Comparison of ENCODE assay signal across 12 cellular contexts in the genomic region with DNA sequence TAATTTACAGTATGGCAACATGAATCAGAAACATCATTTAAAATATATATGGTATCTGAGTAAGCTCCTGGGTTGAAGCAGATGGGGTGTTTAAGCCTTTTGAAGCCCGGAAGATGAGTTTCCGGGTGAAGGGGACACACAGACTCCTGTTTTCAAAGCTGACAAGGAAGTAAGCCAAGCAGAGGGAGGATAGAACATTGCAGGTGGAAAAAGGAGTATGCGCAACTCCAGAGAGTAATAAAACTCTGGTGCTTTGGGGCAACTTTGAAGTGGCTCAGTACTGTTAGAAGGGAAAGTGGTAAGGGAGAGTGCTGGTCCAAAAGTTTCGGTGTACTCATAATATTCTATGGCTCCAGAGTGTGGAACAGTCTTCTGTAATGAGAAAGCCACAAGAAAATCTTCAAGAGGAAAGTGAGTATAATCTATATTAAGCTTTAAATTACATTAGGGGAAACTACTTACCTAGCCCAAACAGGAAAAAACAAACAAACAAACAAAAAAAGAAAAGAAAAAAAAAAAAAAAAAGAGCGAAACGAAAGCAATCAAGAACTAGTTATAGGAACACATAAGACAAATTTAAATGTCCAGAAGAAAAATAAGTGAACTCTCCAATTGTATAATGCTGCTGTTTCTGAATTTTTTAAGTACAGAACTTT. TPM values are rescaled to one million over a fixed set of nuclear protein-coding genes. Genes with fewer than 3 reads are reported as not detected.
DNase-seq lines count a peak whose midpoint lies in the region; ATAC-seq, FAIRE-seq and TF ChIP-seq lines count a peak whose summit lies in the region.
"Had no signal": no experiment of that assay in that cellular context is flagged by ENCODE, and none has a peak within 500 bp of the region (broad histone marks: within the 10 kb centered on the region; RNA-seq: fewer than 3 reads in every experiment).

No MANE protein-coding gene starts in this region.

- intact Hi-C loops in heart right ventricle (cut with DNase I) (loop anchor here in 3 of 10 donors (10.0 kb wide), 6 partner anchors 61 to 371 kb away; partner anchors contain the start of gene FAM174A (in 1 of the 3)), cardiac septum (cut with DNase I) (no loop called here), K562 (cut with micrococcal nuclease) (loop anchor here (10.0 kb wide), 1 partner anchor 291 kb away; no protein-coding TSS in a partner anchor)

- H3K9me2 ChIP-seq in OCI-LY1 (ENCODE audit: low read depth, low read length), result no peaks in the 10 kb centered on the region

- POLR2A ChIA-PET in K562 (lab: Yijun Ruan, JAX), result interaction anchor here (0.7 kb wide), 1 partner anchor 11 kb away, joined by 3 read pairs; no protein-coding TSS in a partner anchor

- no peak for TF ChIP-seq RAD21 in K562 (CRISPR knock-in tag; conservative IDR thresholded peaks at IDR 0.05 in 1 of 2, IDR thresholded peaks at IDR 0.05 in 1 of 2)

- 68 to 76% methylated on average over 6 of the region's 6 CpGs for WGBS in heart right ventricle, 2 donors
- WGBS in K562 (ENCODE audit: insufficient coverage, low coverage, missing lambda C conversion rate), result 5% methylated on average over 4 of the region's 6 CpGs

- in situ Hi-C loops in K562 (cut with MboI), result no loop called here

- TF ChIP-seq POLR2A in K562 (conservative IDR thresholded peaks at IDR 0.05), result no peak

- BruUV-seq in K562 (replicated peaks; lab: Mats Ljungman, UMichigan), result no TSS peak

- H3K27me3 ChIP-seq in heart right ventricle, result peaks cover 0 to 13% (median 0%) of the 10 kb centered on the region in 7 donors
- H3K27me3 ChIP-seq in OCI-LY1 (ENCODE audit: insufficient read depth, low read length), result no peaks in the 10 kb centered on the region
- H3K27me3 ChIP-seq in K562 (ENCODE audit: control insufficient read depth in 2 of 2, insufficient read depth in 2 of 2, low read length in 2 of 2), result no peaks in the 10 kb centered on the region
- H3K27me3 ChIP-seq in subcutaneous abdominal adipose tissue (ENCODE audit: control insufficient read depth in 5 of 5, insufficient read depth in 4 of 5, low read length in 5 of 5), result peaks cover 0 to 19% (median 15%) of the 10 kb centered on the region in 5 donors

- no peaks in the 10 kb centered on the region for H3K9me3 ChIP-seq in heart right ventricle
- H3K9me3 ChIP-seq in OCI-LY1 (ENCODE audit: low read length), result no peaks in the 10 kb centered on the region
- no peaks in the 10 kb centered on the region; the same call in 1 of the 2 replicates for H3K9me3 ChIP-seq in K562 (replicated peaks; ENCODE audit: control insufficient read depth, insufficient read depth, low read depth, low read length)
- no peaks in the 10 kb centered on the region for H3K9me3 ChIP-seq in subcutaneous abdominal adipose tissue (ENCODE audit: control insufficient read depth in 5 of 5, low read length in 5 of 5)

- TF ChIP-seq CTCF in heart right ventricle (IDR thresholded peaks at IDR 0.05) (no peak), OCI-LY1 (IDR thresholded peaks at IDR 0.05; ENCODE audit: low read length) (no peak), K562 (IDR thresholded peaks at IDR 0.05 in 2 of 3, conservative IDR thresholded peaks at IDR 0.05 in 1 of 3; ENCODE audit: insufficient read depth in 2 of 3, low read depth in 1 of 3, low read length in 3 of 3) (no peak), GM20000 (IDR thresholded peaks at IDR 0.05; ENCODE audit: extremely low read depth, missing control alignments) (no peak)

- H3K27ac ChIP-seq in heart right ventricle (peak overlapping the region in 3 of 10 donors; percentile 24 to 96 (median 85)), OCI-LY1 (ENCODE audit: low read depth, low read length, poor library complexity, severe bottlenecking) (peak overlapping the region; percentile 97), K562 (ENCODE audit: extremely low read depth, low read depth, low read length) (no peak overlapping the region), subcutaneous abdominal adipose tissue (ENCODE audit: low read depth, low read length) (no peak overlapping the region)
- H3K27ac ChIP-seq: WERI-Rb-1 had no signal

- H3K36me3 ChIP-seq in heart right ventricle, result no peaks in the 10 kb centered on the region
- no peaks in the 10 kb centered on the region for H3K36me3 ChIP-seq in OCI-LY1 (ENCODE audit: insufficient read depth, low read length)
- no peaks in the 10 kb centered on the region for H3K36me3 ChIP-seq in K562 (ENCODE audit: control insufficient read depth, insufficient read depth, low read length)
- no peaks in the 10 kb centered on the region for H3K36me3 ChIP-seq in subcutaneous abdominal adipose tissue (ENCODE audit: control insufficient read depth in 5 of 5, insufficient read depth in 5 of 5, low read length in 5 of 5)
- H3K36me3 ChIP-seq: WERI-Rb-1 had no signal

- 0 out of 2 replicates have a peak, but pooled peaks cover 4% of the 10 kb centered on the region for H3F3A ChIP-seq in OCI-LY1 (ENCODE audit: insufficient read depth, low read length)

- H3K4me1 ChIP-seq in heart right ventricle, result peaks cover 0 to 11% (median 0%) of the 10 kb centered on the region in 9 donors
- peaks cover 33% of the 10 kb centered on the region for H3K4me1 ChIP-seq in OCI-LY1 (ENCODE audit: insufficient read depth, low read length, severe bottlenecking)
- H3K4me1 ChIP-seq in K562 (replicated peaks in 1 of 2; ENCODE audit: control insufficient read depth in 2 of 2, insufficient read depth in 2 of 2, low read length in 2 of 2), result peaks cover 0 to 8% of the 10 kb centered on the region in 2 experiments; a peak in 2 of 5 replicates
- peaks cover 2 to 41% (median 31%) of the 10 kb centered on the region in 5 donors for H3K4me1 ChIP-seq in subcutaneous abdominal adipose tissue (ENCODE audit: control insufficient read depth in 5 of 5, insufficient read depth in 5 of 5, low read length in 5 of 5)

- no peak for FAIRE-seq in K562 (lab: Jason Lieb, UNC)
- FAIRE-seq: keratinocyte had no signal

- H3K79me2 ChIP-seq in OCI-LY1 (ENCODE audit: insufficient read depth, low read length), result no peaks in the 10 kb centered on the region; the same call in 1 of the 2 replicates
- no peaks in the 10 kb centered on the region; the same call in 2 of the 3 replicates for H3K79me2 ChIP-seq in K562 (ENCODE audit: control insufficient read depth, insufficient read depth, low read length)

- H3K4me2 ChIP-seq in OCI-LY1 (ENCODE audit: low read length) (peak overlapping the region; percentile 77), K562 (ENCODE audit: insufficient read depth, low read length) (no peak overlapping the region)

- DNase-seq in heart right ventricle (no peak), cardiac septum (ENCODE audit: low spot score) (no peak), K562 (ENCODE audit: extremely low read depth in 1 of 4, low spot score in 3 of 4) (no peak), cerebellum (ENCODE audit: low spot score) (no peak), GM20000 (ENCODE audit: low spot score) (no peak)
- DNase-seq: NCI-H69, posterior cingulate gyrus, WERI-Rb-1 had no signal

- H2AFZ ChIP-seq in OCI-LY1 (ENCODE audit: low read length) (0 out of 2 replicates have a peak overlapping the region, but pooled peaks have one; percentile 32), K562 (ENCODE audit: low read depth, low read length) (peak overlapping the region; percentile 24; the same call in 1 of the 2 replicates)

- H3K9me1 ChIP-seq in K562 (ENCODE audit: control insufficient read depth, insufficient read depth, low read length), result no peaks in the 10 kb centered on the region

- ATAC-seq in heart right ventricle (no peak), K562 (no peak), HG03159 (IDR thresholded peaks at IDR 0.05; ENCODE audit: unreplicated experiment) (no peak)

- no peak for TF ChIP-seq EP300 in K562 (IDR thresholded peaks at IDR 0.05; ENCODE audit: low read length)

- CTCF ChIA-PET in K562 (lab: Yijun Ruan, JAX; ENCODE audit: low intra/inter-chr PET ratio), result no interaction called here

- H3K9ac ChIP-seq in OCI-LY1 (ENCODE audit: low read length), result peak overlapping the region; percentile 65
- no peak overlapping the region for H3K9ac ChIP-seq in K562 (ENCODE audit: insufficient read depth in 1 of 2, low read depth in 2 of 2, low read length in 2 of 2)
- no peak overlapping the region for H3K9ac ChIP-seq in subcutaneous abdominal adipose tissue (ENCODE audit: low read length in 5 of 5)

- peak overlapping the region in 7 of 10 donors; percentile 41 to 75 (median 69) for H3K4me3 ChIP-seq in heart right ventricle
- H3K4me3 ChIP-seq in OCI-LY1 (ENCODE audit: low read depth, low read length, poor library complexity, severe bottlenecking), result peak overlapping the region; percentile 87
- no peak overlapping the region for H3K4me3 ChIP-seq in K562
- peak overlapping the region in 3 of 5 donors; percentile 80 to 91 (median 87) for H3K4me3 ChIP-seq in subcutaneous abdominal adipose tissue (ENCODE audit: low read depth in 1 of 5, low read length in 5 of 5)

- H4K20me1 ChIP-seq in OCI-LY1 (ENCODE audit: insufficient read depth, low read length), result no peaks in the 10 kb centered on the region
- no peaks in the 10 kb centered on the region for H4K20me1 ChIP-seq in K562 (replicated peaks; ENCODE audit: control insufficient read depth, insufficient read depth, low read length)

TF ChIP-seq in K562, 482 proteins besides CTCF, POLR2A, EP300 and RAD21 (continues in another document):
- TF ChIP-seq ZNF354B (CRISPR knock-in tag; IDR thresholded peaks at IDR 0.05), result no peak
- no peak for TF ChIP-seq FOS (IDR thresholded peaks at IDR 0.05; ENCODE audit: extremely low read depth, insufficient read length)
- TF ChIP-seq ZNF57 (CRISPR knock-in tag; IDR thresholded peaks at IDR 0.05), result no peak

RNA-seq across cellular contexts. Expression of gene ST8SIA4, which starts 2.3 kb away (rescaled TPM):
- total RNA-seq in heart right ventricle, result 10 to 100 TPM in 1 of 10 donors, 1 to 10 TPM in 9; 1.6 to 12.9 (median 5.1) TPM
- polyA plus RNA-seq in heart right ventricle, result 1 to 10 TPM in 1 of 2 donors, under 1 TPM in 1; 0.70 to 1.5 TPM
- total RNA-seq in cardiac septum, result 4.6 TPM
- total RNA-seq in K562 (2011; cell fraction: chromatin; rRNA removed; ENCODE audit: low replicate concordance), result 2.8 and 5.8 TPM in 2 replicates
- total RNA-seq in K562 (2011; cell fraction: nucleolus; rRNA removed), result 1.0 and 2.0 TPM in 2 replicates
- 2.3 and 3.4 TPM in 2 replicates for total RNA-seq in K562 (2011; cell fraction: nucleoplasm; rRNA removed)
- 0.50 and 1.1 TPM in 2 replicates for total RNA-seq in K562 (2014; rRNA removed)
- total RNA-seq in K562 (2014; rRNA removed; fragmentation: Illumina TruSeq; extraction: Trizol), result 1.3 and 1.5 TPM in 2 replicates
- total RNA-seq in K562 (2015; rRNA removed; fragmentation: Illumina TruSeq; extraction: Trizol), result 1.1 and 1.3 TPM in 2 replicates
- 0.67 and 2.0 TPM in 2 replicates for total RNA-seq in K562 (2021)
- polyA plus RNA-seq in K562 (2011; rRNA removed), result 0.12 and 0.99 TPM in 2 replicates
- polyA plus RNA-seq in K562 (2011; cell fraction: cytosol; rRNA removed), result 0.06 and 0.21 TPM in 2 replicates
- polyA plus RNA-seq in K562 (2011; cell fraction: nucleus; rRNA removed), result 0.20 and 0.47 TPM in 2 replicates
- polyA plus RNA-seq in K562 (2012), result 0.53 and 1.0 TPM in 2 replicates
- 0.48 and 0.51 TPM in 2 replicates for polyA plus RNA-seq in K562 (2014; fragmentation: Illumina TruSeq; extraction: Trizol)
- under 1 TPM; 0.22 to 0.51 TPM for polyA plus RNA-seq in K562 (2014; fragmentation: Nextera tagmentation; extraction: Ambion mirVana)
- polyA plus RNA-seq in K562 (2014; rRNA removed), result 0.54 and 0.61 TPM in 2 replicates
- polyA minus RNA-seq in K562 (2011; rRNA and poly(A)+ RNA removed), result 0.60 and 1.6 TPM in 2 replicates
- 0.76 TPM in 1 of 2 replicates, not detected in the other for polyA minus RNA-seq in K562 (2011; cell fraction: cytosol; rRNA and poly(A)+ RNA removed)
- 0.56 and 1.6 TPM in 2 replicates for polyA minus RNA-seq in K562 (2011; cell fraction: nucleus; rRNA and poly(A)+ RNA removed)
- 36.2 TPM for total RNA-seq in cerebellum
